ENCODE assay signal across 25 cellular contexts in genomic region chr1:16307222-16307621, GRCh38. TPM values are rescaled to one million over a fixed set of nuclear protein-coding genes. Genes with fewer than 3 reads are reported as not detected.
DNase-seq lines count a peak whose midpoint lies in the region; ATAC-seq, FAIRE-seq and TF ChIP-seq lines count a peak whose summit lies in the region.
"Had no signal": no experiment of that assay in that cellular context is flagged by ENCODE, and none has a peak within 500 bp of the region (broad histone marks: within the 10 kb centered on the region; RNA-seq: fewer than 3 reads in every experiment).

No MANE protein-coding gene starts in this region.

- H3K79me2 ChIP-seq in HepG2 (ENCODE audit: insufficient read depth, low read length) (no peaks in the 10 kb centered on the region), K562 (ENCODE audit: control insufficient read depth, insufficient read depth, low read length) (no peaks in the 10 kb centered on the region)

- H3K4me1 ChIP-seq in HepG2 (ENCODE audit: insufficient read depth, low read length) (no peaks in the 10 kb centered on the region), right lobe of liver (no peaks in the 10 kb centered on the region), K562 (replicated peaks in 1 of 2; ENCODE audit: control insufficient read depth in 2 of 2, insufficient read depth in 2 of 2, low read length in 2 of 2) (no peaks in the 10 kb centered on the region; a peak in 1 of 5 replicates)
- H3K4me1 ChIP-seq: BE2C had no signal

- H3K9me1 ChIP-seq in K562 (ENCODE audit: control insufficient read depth, insufficient read depth, low read length): no peaks in the 10 kb centered on the region

- H3K9me3 ChIP-seq in HepG2 (ENCODE audit: low read length) (no peaks in the 10 kb centered on the region), right lobe of liver (no peaks in the 10 kb centered on the region), T-helper 17 cell (ENCODE audit: control insufficient read depth, low read length, poor library complexity, severe bottlenecking) (no peaks in the 10 kb centered on the region), K562 (replicated peaks; ENCODE audit: control insufficient read depth, insufficient read depth, low read depth, low read length) (no peaks in the 10 kb centered on the region)
- H3K9me3 ChIP-seq: BE2C, BLaER1 had no signal

- intact Hi-C loops in HepG2 (cut with micrococcal nuclease; ENCODE audit: unreplicated experiment): no loop called here
- intact Hi-C loops in right lobe of liver (cut with DNase I): no loop called here
- intact Hi-C loops in K562 (cut with micrococcal nuclease): no loop called here

- TF ChIP-seq EP300 in HepG2 (IDR thresholded peaks at IDR 0.05; ENCODE audit: low read depth in 2 of 2, low read length in 2 of 2) (no peak), HepG2 (CRISPR knock-in tag; IDR thresholded peaks at IDR 0.05; ENCODE audit: borderline replicate concordance) (no peak), K562 (IDR thresholded peaks at IDR 0.05; ENCODE audit: low read length) (no peak)

- TF ChIP-seq CTCF in HepG2 (CRISPR knock-in tag; IDR thresholded peaks at IDR 0.05): no peak
- TF ChIP-seq CTCF in right lobe of liver (IDR thresholded peaks at IDR 0.05): no peak
- no peak for TF ChIP-seq CTCF in K562 (IDR thresholded peaks at IDR 0.05 in 2 of 3, conservative IDR thresholded peaks at IDR 0.05 in 1 of 3; ENCODE audit: insufficient read depth in 2 of 3, low read depth in 1 of 3, low read length in 3 of 3)

- H3K36me3 Mint-ChIP-seq in T-helper 17 cell (ENCODE audit: low read depth): peaks cover 5% of the 10 kb centered on the region

- no peak overlapping the region for H3K4me3 ChIP-seq in HepG2 (replicated peaks in 1 of 3; ENCODE audit: insufficient read depth in 1 of 3, low read depth in 2 of 3, low read length in 3 of 3)
- no peak overlapping the region for H3K4me3 ChIP-seq in right lobe of liver
- no peak overlapping the region for H3K4me3 ChIP-seq in K562
- H3K4me3 ChIP-seq: BLaER1 had no signal

- no peak for ATAC-seq in HepG2
- no peak for ATAC-seq in right lobe of liver
- ATAC-seq in T-helper 17 cell: no peak
- ATAC-seq in K562: no peak

- peak overlapping the region; percentile 69 for H3K27ac Mint-ChIP-seq in T-helper 17 cell
- H3K27ac Mint-ChIP-seq: CD4-positive, alpha-beta memory T cell had no signal

- H3K4me2 ChIP-seq in HepG2 (ENCODE audit: low read depth, low read length) (no peak overlapping the region), K562 (ENCODE audit: insufficient read depth, low read length) (no peak overlapping the region)
- H3K4me2 ChIP-seq: BLaER1 had no signal

- CTCF ChIA-PET in HepG2 (lab: Yijun Ruan, JAX; ENCODE audit: low intra/inter-chr PET ratio, low total read pairs): no interaction called here
- CTCF ChIA-PET in K562 (lab: Yijun Ruan, JAX; ENCODE audit: low intra/inter-chr PET ratio): no interaction called here

- H3K27ac ChIP-seq in HepG2 (ENCODE audit: extremely low read length, insufficient read depth, low read length) (no peak overlapping the region), right lobe of liver (no peak overlapping the region), K562 (ENCODE audit: extremely low read depth, low read depth, low read length) (no peak overlapping the region), caudate nucleus (ENCODE audit: low read depth, low read length) (no peak overlapping the region)
- H3K27ac ChIP-seq: BLaER1 had no signal

- H3K9ac ChIP-seq in HepG2 (ENCODE audit: insufficient read depth, low read depth, low read length): no peak overlapping the region
- H3K9ac ChIP-seq in K562 (ENCODE audit: insufficient read depth in 1 of 2, low read depth in 2 of 2, low read length in 2 of 2): no peak overlapping the region
- H3K9ac ChIP-seq: BLaER1 had no signal

- WGBS in HepG2 (ENCODE audit: low lambda C conversion rate): 93% methylated on average over 3 of the region's 3 CpGs
- 90% methylated on average over 3 of the region's 3 CpGs for WGBS in right lobe of liver (ENCODE audit: insufficient coverage, low coverage, low lambda C conversion rate, missing lambda C conversion rate)
- WGBS in K562 (ENCODE audit: insufficient coverage, low coverage, missing lambda C conversion rate): 89% methylated on average over 3 of the region's 3 CpGs

- no peak for DNase-seq in HepG2 (ENCODE audit: low spot score)
- no peak for DNase-seq in right lobe of liver
- DNase-seq in T-helper 17 cell: no peak
- DNase-seq in K562 (ENCODE audit: extremely low read depth in 1 of 4, low spot score in 3 of 4): no peak
- no peak for DNase-seq in T-helper 9 cell
- DNase-seq in RKO (ENCODE audit: low spot score): no peak
- DNase-seq in caudate nucleus (lab: John Stamatoyannopoulos, UW): no peak
- DNase-seq: 8988T; ACHN; BE2C; C1 segment of cervical spinal cord; CD4-positive, alpha-beta memory T cell; CD4-positive, CD25-positive, alpha-beta regulatory T cell; CD8-positive, alpha-beta memory T cell; COR-L47; DMS 273 treated with DMSO at 0.1 percent for 48 hours; DMS153; DMS79 treated with DMSO at 0.1 percent for 48 hours; GF-D8 had no signal

- H3K4me1 Mint-ChIP-seq in T-helper 17 cell: peaks cover 3% of the 10 kb centered on the region

- BruUV-seq in HepG2 (replicated peaks; lab: Mats Ljungman, UMichigan): no TSS peak
- no TSS peak for BruUV-seq in K562 (replicated peaks; lab: Mats Ljungman, UMichigan)

- no peak for TF ChIP-seq POLR2A in HepG2 (IDR thresholded peaks at IDR 0.05; ENCODE audit: insufficient read depth in 1 of 2, low read depth in 2 of 2, low read length in 2 of 2)
- TF ChIP-seq POLR2A in right lobe of liver (IDR thresholded peaks at IDR 0.05): no peak
- TF ChIP-seq POLR2A in K562 (conservative IDR thresholded peaks at IDR 0.05): no peak

- H2AFZ ChIP-seq in HepG2 (ENCODE audit: low read length) (no peak overlapping the region), K562 (ENCODE audit: low read depth, low read length) (no peak overlapping the region)

- in situ Hi-C loops in HepG2 (cut with HindIII; ENCODE audit: extremely low pct_ligation_motif_present, low pct_unique_long_range_greater_than_20kb): no loop called here
- in situ Hi-C loops in K562 (cut with MboI): no loop called here

- no peaks in the 10 kb centered on the region for H4K20me1 ChIP-seq in HepG2 (ENCODE audit: insufficient read depth, low read length)
- no peaks in the 10 kb centered on the region for H4K20me1 ChIP-seq in K562 (replicated peaks; ENCODE audit: control insufficient read depth, insufficient read depth, low read length)

- POLR2A ChIA-PET in HepG2 (lab: Yijun Ruan, JAX): no interaction called here
- POLR2A ChIA-PET in K562 (lab: Yijun Ruan, JAX): interaction anchor here (0.6 to 0.8 kb wide), 2 partner anchors 43 to 58 kb away, joined by 3 read pairs; no protein-coding TSS in a partner anchor

- peaks cover 9 to 52% of the 10 kb centered on the region in 2 experiments for H3K36me3 ChIP-seq in HepG2 (replicated peaks in 1 of 2; ENCODE audit: control insufficient read depth in 1 of 2, insufficient read depth in 2 of 2, low read length in 2 of 2)
- H3K36me3 ChIP-seq in right lobe of liver: peaks cover 9 to 55% (median 20%) of the 10 kb centered on the region in 4 donors
- peaks cover 68% of the 10 kb centered on the region for H3K36me3 ChIP-seq in K562 (ENCODE audit: control insufficient read depth, insufficient read depth, low read length)

- H3K4me3 Mint-ChIP-seq in T-helper 17 cell: no peak overlapping the region
- H3K4me3 Mint-ChIP-seq: CD14-positive monocyte; CD4-positive, alpha-beta memory T cell; CD4-positive, CD25-positive, alpha-beta regulatory T cell; CD8-positive, alpha-beta memory T cell had no signal

- no peaks in the 10 kb centered on the region for H3K27me3 Mint-ChIP-seq in T-helper 17 cell
- H3K27me3 Mint-ChIP-seq: CD4-positive, alpha-beta memory T cell; CD4-positive, CD25-positive, alpha-beta regulatory T cell; CD8-positive, alpha-beta memory T cell had no signal

- TF ChIP-seq RAD21 in HepG2 (CRISPR knock-in tag; IDR thresholded peaks at IDR 0.05) (no peak), K562 (CRISPR knock-in tag; conservative IDR thresholded peaks at IDR 0.05 in 1 of 2, IDR thresholded peaks at IDR 0.05 in 1 of 2) (no peak)

- FAIRE-seq in HepG2 (lab: Jason Lieb, UNC) (no peak), K562 (lab: Jason Lieb, UNC) (no peak)
- FAIRE-seq: A204.1, G401.6, GM12891, GM19239 had no signal

- H3K27me3 ChIP-seq in HepG2 (ENCODE audit: control insufficient read depth in 1 of 2, insufficient read depth in 2 of 2, low read length in 2 of 2) (no peaks in the 10 kb centered on the region; a peak in 1 of 5 replicates), right lobe of liver (no peaks in the 10 kb centered on the region), K562 (ENCODE audit: control insufficient read depth in 2 of 2, insufficient read depth in 2 of 2, low read length in 2 of 2) (no peaks in the 10 kb centered on the region)
- H3K27me3 ChIP-seq: BE2C, BLaER1 had no signal

RNA-seq across cellular contexts. Expression of gene FBXO42, which starts 45.1 kb away (rescaled TPM):
- total RNA-seq in HepG2 (2016; rRNA removed; fragmentation: Illumina TruSeq; extraction: Trizol) (7.6 and 9.0 TPM in 2 replicates), right lobe of liver (10 to 100 TPM in 3 of 6 experiments, 1 to 10 TPM in 3; 7.9 to 14.1 (median 10.2) TPM), T-helper 17 cell (10 to 100 TPM; 17.4 to 20.5 TPM), K562 (2014; rRNA removed) (11.6 and 13.6 TPM in 2 replicates), K562 (2014; rRNA removed; fragmentation: Illumina TruSeq; extraction: Trizol) (14.6 and 17.4 TPM in 2 replicates), K562 (2015; rRNA removed; fragmentation: Illumina TruSeq; extraction: Trizol) (15.5 and 17.5 TPM in 2 replicates), K562 (2021) (21.2 and 24.1 TPM in 2 replicates)
- 1.8 and 2.2 TPM in 2 replicates for total RNA-seq in HepG2 (2016; cell fraction: cytosol; rRNA removed; fragmentation: Illumina TruSeq; extraction: Trizol; ENCODE audit: low read depth)
- 7.3 and 9.0 TPM in 2 replicates for total RNA-seq in HepG2 (2016; cell fraction: insoluble cytoplasmic fraction; rRNA removed; fragmentation: Illumina TruSeq; extraction: Trizol)
- total RNA-seq in HepG2 (2016; cell fraction: membrane; rRNA removed; fragmentation: Illumina TruSeq; extraction: Trizol): 3.2 and 3.4 TPM in 2 replicates
- total RNA-seq in HepG2 (2016; cell fraction: nucleus; rRNA removed; fragmentation: Illumina TruSeq; extraction: Trizol): 9.0 and 10.5 TPM in 2 replicates
- polyA plus RNA-seq in HepG2 (2011; rRNA removed) (17.2 and 17.5 TPM in 2 replicates), K562 (2011; rRNA removed) (23.6 and 37.6 TPM in 2 replicates), K562 (2014; fragmentation: Illumina TruSeq; extraction: Trizol) (20.8 and 24.8 TPM in 2 replicates), K562 (2014; fragmentation: Nextera tagmentation; extraction: Ambion mirVana) (1 to 10 TPM; 7.2 to 8.0 TPM), K562 (2014; rRNA removed) (15.4 and 20.1 TPM in 2 replicates)
- polyA plus RNA-seq in HepG2 (2011; cell fraction: cytosol; rRNA removed): 11.3 and 12.6 TPM in 2 replicates
- 16.2 and 16.9 TPM in 2 replicates for polyA plus RNA-seq in HepG2 (2011; cell fraction: nucleus; rRNA removed)
- polyA plus RNA-seq in HepG2 (2012): 9.9 and 10.1 TPM in 2 replicates
- polyA plus RNA-seq in HepG2 (2016; cell fraction: cytosol; fragmentation: Illumina TruSeq; extraction: Trizol; ENCODE audit: low read depth): 0.43 and 1.1 TPM in 2 replicates
- polyA plus RNA-seq in HepG2 (2016; cell fraction: insoluble cytoplasmic fraction; fragmentation: Illumina TruSeq; extraction: Trizol; ENCODE audit: low read depth): 8.9 and 10.1 TPM in 2 replicates
- polyA plus RNA-seq in HepG2 (2016; cell fraction: membrane; fragmentation: Illumina TruSeq; extraction: Trizol; ENCODE audit: low read depth): 1.4 and 1.6 TPM in 2 replicates
- 8.1 and 9.2 TPM in 2 replicates for polyA plus RNA-seq in HepG2 (2016; cell fraction: nucleus; fragmentation: Illumina TruSeq; extraction: Trizol; ENCODE audit: insufficient read depth, low read depth)
- 14.6 and 25.0 TPM in 2 replicates for polyA minus RNA-seq in HepG2 (2011; rRNA and poly(A)+ RNA removed; ENCODE audit: low replicate concordance)
- polyA minus RNA-seq in HepG2 (2011; cell fraction: cytosol; rRNA and poly(A)+ RNA removed): 8.8 and 9.5 TPM in 2 replicates
- 24.2 and 24.5 TPM in 2 replicates for polyA minus RNA-seq in HepG2 (2011; cell fraction: nucleus; rRNA and poly(A)+ RNA removed)
- total RNA-seq in K562 (2011; cell fraction: chromatin; rRNA removed; ENCODE audit: low replicate concordance): 67.9 and 105 TPM in 2 replicates
- total RNA-seq in K562 (2011; cell fraction: nucleolus; rRNA removed): 41.7 and 47.5 TPM in 2 replicates
- 69.1 and 89.4 TPM in 2 replicates for total RNA-seq in K562 (2011; cell fraction: nucleoplasm; rRNA removed)
- polyA plus RNA-seq in K562 (2011; cell fraction: cytosol; rRNA removed): 26.7 and 30.1 TPM in 2 replicates
- 48.3 and 53.6 TPM in 2 replicates for polyA plus RNA-seq in K562 (2011; cell fraction: nucleus; rRNA removed)
- polyA plus RNA-seq in K562 (2012): 17.4 and 33.7 TPM in 2 replicates
- 31.9 and 41.8 TPM in 2 replicates for polyA minus RNA-seq in K562 (2011; rRNA and poly(A)+ RNA removed)
- 13.6 and 19.1 TPM in 2 replicates for polyA minus RNA-seq in K562 (2011; cell fraction: cytosol; rRNA and poly(A)+ RNA removed)
- polyA minus RNA-seq in K562 (2011; cell fraction: nucleus; rRNA and poly(A)+ RNA removed): 13.2 and 26.5 TPM in 2 replicates

RNA-seq across cellular contexts. Expression of gene SZRD1, which starts 59.8 kb away (rescaled TPM):
- total RNA-seq in HepG2 (2016; rRNA removed; fragmentation: Illumina TruSeq; extraction: Trizol) (28.5 and 38.6 TPM in 2 replicates), right lobe of liver (10 to 100 TPM; 41.4 to 57.8 (median 47.5) TPM), T-helper 17 cell (100 to 1,000 TPM; 123 to 133 TPM), K562 (2014; rRNA removed) (72.9 and 112 TPM in 2 replicates), K562 (2014; rRNA removed; fragmentation: Illumina TruSeq; extraction: Trizol) (48.5 and 53.3 TPM in 2 replicates), K562 (2015; rRNA removed; fragmentation: Illumina TruSeq; extraction: Trizol) (80.1 and 88.3 TPM in 2 replicates), K562 (2021) (145 and 149 TPM in 2 replicates)
- total RNA-seq in HepG2 (2016; cell fraction: cytosol; rRNA removed; fragmentation: Illumina TruSeq; extraction: Trizol; ENCODE audit: low read depth): 12.7 and 18.5 TPM in 2 replicates
- 31.4 and 32.6 TPM in 2 replicates for total RNA-seq in HepG2 (2016; cell fraction: insoluble cytoplasmic fraction; rRNA removed; fragmentation: Illumina TruSeq; extraction: Trizol)
- 51.4 and 51.8 TPM in 2 replicates for total RNA-seq in HepG2 (2016; cell fraction: membrane; rRNA removed; fragmentation: Illumina TruSeq; extraction: Trizol)
- total RNA-seq in HepG2 (2016; cell fraction: nucleus; rRNA removed; fragmentation: Illumina TruSeq; extraction: Trizol): 18.9 and 20.9 TPM in 2 replicates
- polyA plus RNA-seq in HepG2 (2011; rRNA removed) (41.4 and 49.1 TPM in 2 replicates), K562 (2011; rRNA removed) (82.5 and 83.2 TPM in 2 replicates), K562 (2014; fragmentation: Illumina TruSeq; extraction: Trizol) (143 and 171 TPM in 2 replicates), K562 (2014; fragmentation: Nextera tagmentation; extraction: Ambion mirVana) (1 to 10 TPM; 3.9 to 7.2 TPM), K562 (2014; rRNA removed) (82.5 and 110 TPM in 2 replicates)
- 42.6 and 48.7 TPM in 2 replicates for polyA plus RNA-seq in HepG2 (2011; cell fraction: cytosol; rRNA removed)
- polyA plus RNA-seq in HepG2 (2011; cell fraction: nucleus; rRNA removed): 28.2 and 28.3 TPM in 2 replicates
- polyA plus RNA-seq in HepG2 (2012): 34.4 and 36.9 TPM in 2 replicates
- 56.7 and 58.7 TPM in 2 replicates for polyA plus RNA-seq in HepG2 (2016; cell fraction: cytosol; fragmentation: Illumina TruSeq; extraction: Trizol; ENCODE audit: low read depth)
- polyA plus RNA-seq in HepG2 (2016; cell fraction: insoluble cytoplasmic fraction; fragmentation: Illumina TruSeq; extraction: Trizol; ENCODE audit: low read depth): 71.8 and 88.8 TPM in 2 replicates
- polyA plus RNA-seq in HepG2 (2016; cell fraction: membrane; fragmentation: Illumina TruSeq; extraction: Trizol; ENCODE audit: low read depth): 116 and 117 TPM in 2 replicates
- 51.4 and 59.8 TPM in 2 replicates for polyA plus RNA-seq in HepG2 (2016; cell fraction: nucleus; fragmentation: Illumina TruSeq; extraction: Trizol; ENCODE audit: insufficient read depth, low read depth)
- 50.6 and 97.3 TPM in 2 replicates for polyA minus RNA-seq in HepG2 (2011; rRNA and poly(A)+ RNA removed; ENCODE audit: low replicate concordance)
- polyA minus RNA-seq in HepG2 (2011; cell fraction: cytosol; rRNA and poly(A)+ RNA removed): 24.6 and 26.6 TPM in 2 replicates
- 13.0 and 16.4 TPM in 2 replicates for polyA minus RNA-seq in HepG2 (2011; cell fraction: nucleus; rRNA and poly(A)+ RNA removed)
- total RNA-seq in K562 (2011; cell fraction: chromatin; rRNA removed; ENCODE audit: low replicate concordance): 32.7 and 51.8 TPM in 2 replicates
- 40.4 and 41.1 TPM in 2 replicates for total RNA-seq in K562 (2011; cell fraction: nucleolus; rRNA removed)
- total RNA-seq in K562 (2011; cell fraction: nucleoplasm; rRNA removed): 47.8 and 68.1 TPM in 2 replicates
- 119 and 167 TPM in 2 replicates for polyA plus RNA-seq in K562 (2011; cell fraction: cytosol; rRNA removed)
- polyA plus RNA-seq in K562 (2011; cell fraction: nucleus; rRNA removed): 47.8 and 62.7 TPM in 2 replicates
- polyA plus RNA-seq in K562 (2012): 91.4 and 111 TPM in 2 replicates
- 36.0 and 46.5 TPM in 2 replicates for polyA minus RNA-seq in K562 (2011; rRNA and poly(A)+ RNA removed)
- 60.6 and 62.5 TPM in 2 replicates for polyA minus RNA-seq in K562 (2011; cell fraction: cytosol; rRNA and poly(A)+ RNA removed)
- 12.4 and 16.3 TPM in 2 replicates for polyA minus RNA-seq in K562 (2011; cell fraction: nucleus; rRNA and poly(A)+ RNA removed)

Comparison
In these comparisons a context has a peak if more than half of its experiments do, and no peak if none do; other contexts are left out.
1. Of the 241 proteins assayed by ChIP-seq in both HepG2 and K562: peak only in HepG2: none; only in K562: none; in both: ZNF121; in neither: 240.